ENCODE assay signal across 9 cellular contexts in genomic region chr5:138468133-138468965, GRCh38. TPM values are rescaled to one million over a fixed set of nuclear protein-coding genes. Genes with fewer than 3 reads are reported as not detected.
DNase-seq lines count a peak whose midpoint lies in the region; ATAC-seq and TF ChIP-seq lines count a peak whose summit lies in the region.
"Had no signal": no experiment of that assay in that cellular context is flagged by ENCODE, and none has a peak within 500 bp of the region (broad histone marks: within the 10 kb centered on the region; RNA-seq: fewer than 3 reads in every experiment).

No MANE protein-coding gene starts in this region.

- H3K4me3 ChIP-seq in hepatocyte, result no peak overlapping the region
- H3K4me3 ChIP-seq in upper lobe of left lung, result peak overlapping the region in 1 of 4 donors; percentile 81
- H3K4me3 ChIP-seq: PC-9 had no signal

- H3K79me2 ChIP-seq in hepatocyte, result no peaks in the 10 kb centered on the region

- TF ChIP-seq POLR2A in upper lobe of left lung (IDR thresholded peaks at IDR 0.05), result peak in 1 of 4 donors; percentile 3

- TF ChIP-seq CTCF in hepatocyte (IDR thresholded peaks at IDR 0.05; ENCODE audit: poor library complexity) (no peak), upper lobe of left lung (IDR thresholded peaks at IDR 0.05) (no peak)

- H4K20me1 ChIP-seq in hepatocyte (ENCODE audit: insufficient read depth, poor library complexity, severe bottlenecking), result peaks cover 25% of the 10 kb centered on the region

- peak overlapping the region; percentile 89 for H3K4me2 ChIP-seq in hepatocyte
- H3K4me2 ChIP-seq: PC-9 had no signal

- WGBS in hepatocyte (ENCODE audit: low lambda C conversion rate, missing lambda C conversion rate), result 87% methylated on average over 7 of the region's 7 CpGs
- 89 to 92% methylated on average over 7 of the region's 7 CpGs for WGBS in upper lobe of left lung, 2 donors

- H3K9me2 ChIP-seq in hepatocyte (replicated peaks; ENCODE audit: insufficient read depth), result no peaks in the 10 kb centered on the region

- peaks cover 33% of the 10 kb centered on the region for H3K36me3 Mint-ChIP-seq in activated T-cell treated with anti-CD3 and anti-CD28 coated beads, Interleukin-2, amount 50 U/mL, for 24 hours (ENCODE audit: low read depth)

- no peak overlapping the region for H2AFZ ChIP-seq in hepatocyte
- H2AFZ ChIP-seq: PC-9 had no signal

- no peaks in the 10 kb centered on the region for H3K9me3 Mint-ChIP-seq in activated T-cell treated with anti-CD3 and anti-CD28 coated beads, Interleukin-2, amount 50 U/mL, for 24 hours

- no peaks in the 10 kb centered on the region for H3K27me3 ChIP-seq in hepatocyte
- no peaks in the 10 kb centered on the region for H3K27me3 ChIP-seq in upper lobe of left lung

- H3K4me3 Mint-ChIP-seq in activated T-cell treated with anti-CD3 and anti-CD28 coated beads, Interleukin-2, amount 50 U/mL, for 24 hours, result peak overlapping the region; percentile 85

- peak overlapping the region; percentile 86 for H3K27ac Mint-ChIP-seq in activated T-cell treated with anti-CD3 and anti-CD28 coated beads, Interleukin-2, amount 50 U/mL, for 24 hours

- H3K4me1 ChIP-seq in hepatocyte (ENCODE audit: insufficient read depth) (peaks cover 2% of the 10 kb centered on the region), upper lobe of left lung (peaks cover 24 to 36% (median 31%) of the 10 kb centered on the region in 4 donors)

- no peak for TF ChIP-seq EP300 in upper lobe of left lung (IDR thresholded peaks at IDR 0.05)

- peak; percentile 54 for DNase-seq in activated T-cell treated with anti-CD3 and anti-CD28 coated beads, Interleukin-2, amount 50 U/mL, for 1 hour
- DNase-seq in activated T-cell treated with anti-CD3 and anti-CD28 coated beads, Interleukin-2, amount 50 U/mL, for 48 hours, result no peak
- DNase-seq in activated T-cell treated with anti-CD3 and anti-CD28 coated beads, Interleukin-2, amount 50 U/mL, for 24 hours, result no peak
- DNase-seq in hepatocyte (ENCODE audit: low spot score) (peak; percentile 50), superior temporal gyrus (ENCODE audit: extremely low spot score) (peak; percentile 12), upper lobe of left lung (no peak)

- H3K9me3 ChIP-seq in hepatocyte (ENCODE audit: low read depth) (no peaks in the 10 kb centered on the region), upper lobe of left lung (no peaks in the 10 kb centered on the region)

- H3K27ac ChIP-seq in hepatocyte (no peak overlapping the region), upper lobe of left lung (no peak overlapping the region)
- H3K27ac ChIP-seq: PC-9 had no signal

- H3K27me3 Mint-ChIP-seq in activated T-cell treated with anti-CD3 and anti-CD28 coated beads, Interleukin-2, amount 50 U/mL, for 24 hours, result no peaks in the 10 kb centered on the region

- H3K36me3 ChIP-seq in hepatocyte (replicated peaks; ENCODE audit: insufficient read depth, low read depth), result no peaks in the 10 kb centered on the region
- H3K36me3 ChIP-seq in upper lobe of left lung, result peaks cover 0 to 17% (median 8%) of the 10 kb centered on the region in 4 donors

- ATAC-seq in GM21786 (IDR thresholded peaks at IDR 0.05; ENCODE audit: unreplicated experiment) (no peak), HG03135 (IDR thresholded peaks at IDR 0.05; ENCODE audit: unreplicated experiment) (no peak), upper lobe of left lung (ENCODE audit: low FRiP score in 2 of 2) (no peak)

- peaks cover 29% of the 10 kb centered on the region for H3K4me1 Mint-ChIP-seq in activated T-cell treated with anti-CD3 and anti-CD28 coated beads, Interleukin-2, amount 50 U/mL, for 24 hours (ENCODE audit: low read depth)

RNA-seq across cellular contexts. Expression of gene EGR1, which starts 3.1 kb away (rescaled TPM):
- total RNA-seq in hepatocyte (64.2 and 95.4 TPM in 2 replicates), upper lobe of left lung (100 to 1,000 TPM in 2 of 6 donors, 10 to 100 TPM in 4; 14.7 to 222 (median 64.2) TPM)
- polyA plus RNA-seq in hepatocyte, result 336 and 434 TPM in 2 replicates

RNA-seq across cellular contexts. Expression of gene REEP2, which starts 29.5 kb away (rescaled TPM):
- 0.67 and 3.2 TPM in 2 replicates for total RNA-seq in hepatocyte
- polyA plus RNA-seq in hepatocyte, result 0.66 and 1.9 TPM in 2 replicates
- total RNA-seq in upper lobe of left lung, result 1 to 10 TPM in 1 of 6 donors, under 1 TPM in 4, not detected in 1; 0.33 to 3.2 (median 0.46) TPM

Comparison
In these comparisons a context has a peak if more than half of its experiments do, and no peak if none do; other contexts are left out.
1. DNase-seq: peak in activated T-cell treated with anti-CD3 and anti-CD28 coated beads, Interleukin-2, amount 50 U/mL, for 1 hour (single experiment), hepatocyte (single experiment) and superior temporal gyrus (single experiment); none in activated T-cell treated with anti-CD3 and anti-CD28 coated beads, Interleukin-2, amount 50 U/mL, for 48 hours (0 of 2), activated T-cell treated with anti-CD3 and anti-CD28 coated beads, Interleukin-2, amount 50 U/mL, for 24 hours (single experiment) and upper lobe of left lung (0 of 2).